Comparison of ENCODE assay signal across 18 cellular contexts in the genomic region with DNA sequence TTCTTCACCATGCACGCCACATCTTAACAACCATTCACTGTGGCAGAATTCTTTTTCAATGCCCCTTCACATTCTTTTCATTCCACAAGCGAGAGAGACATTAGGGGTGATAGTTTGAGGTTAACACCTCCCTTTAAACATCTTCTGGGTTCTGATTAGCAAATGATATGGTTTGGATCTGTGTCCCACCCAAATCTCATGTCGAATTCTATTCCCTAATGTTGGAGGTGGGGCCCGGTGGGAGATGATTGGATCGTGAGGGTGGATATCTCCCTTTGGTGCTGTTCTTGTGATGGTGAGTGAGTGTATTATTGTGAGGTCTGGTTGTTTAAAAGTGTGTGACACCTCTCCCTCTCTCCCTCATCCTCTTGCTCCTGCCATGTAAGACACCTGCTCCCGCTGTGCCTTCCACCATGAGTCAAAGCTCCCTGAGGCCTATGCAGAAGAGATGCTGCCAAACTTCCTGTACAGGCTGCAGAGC. TPM values are rescaled to one million over a fixed set of nuclear protein-coding genes. Genes with fewer than 3 reads are reported as not detected.
DNase-seq lines count a peak whose midpoint lies in the region; ATAC-seq and TF ChIP-seq lines count a peak whose summit lies in the region.
"Had no signal": no experiment of that assay in that cellular context is flagged by ENCODE, and none has a peak within 500 bp of the region (broad histone marks: within the 10 kb centered on the region; RNA-seq: fewer than 3 reads in every experiment).

No MANE protein-coding gene starts in this region.

- H3K4me1 ChIP-seq in endodermal cell (ENCODE audit: control insufficient read depth, insufficient read depth, low read length): peaks cover 3% of the 10 kb centered on the region
- peaks cover 6 to 14% of the 10 kb centered on the region in 2 donors for H3K4me1 ChIP-seq in neuronal stem cell (ENCODE audit: control insufficient read depth in 2 of 2, insufficient read depth in 1 of 2, low read depth in 1 of 2, low read length in 2 of 2)
- H3K4me1 ChIP-seq in MM.1S (ENCODE audit: low read length): no peaks in the 10 kb centered on the region

- H2BK120ac ChIP-seq in neuronal stem cell (ENCODE audit: low read depth, low read length): no peak overlapping the region

- ATAC-seq in activated T-cell treated with anti-CD3 and anti-CD28 coated beads, Interleukin-2, amount 50 U/mL, for 72 hours (replicated peaks in 1 of 2): no peak
- ATAC-seq: left lobe of liver; stimulated activated naive B cell treated with anti-CD40 and anti-IgM and Interleukin-4, amounts not matched to agents 10 μg/mL and 1 μg/mL and 100 μg/mL, for 72 hours had no signal

- H3K14ac ChIP-seq in neuronal stem cell (ENCODE audit: low read length): no peak overlapping the region

- no peak overlapping the region for H2BK5ac ChIP-seq in neuronal stem cell (ENCODE audit: low read length)

- DNase-seq in G401 (ENCODE audit: low spot score) (peak; percentile 80), RPMI7951 (ENCODE audit: low read depth) (peak; percentile 82), endodermal cell (peak; percentile 79), neuronal stem cell (ENCODE audit: low spot score) (peak; percentile 17), hippocampal formation (lab: John Stamatoyannopoulos, UW) (no peak), Ammon's horn (ENCODE audit: low spot score) (no peak), MM.1S (no peak)
- DNase-seq in activated T-cell treated with anti-CD3 and anti-CD28 coated beads, Interleukin-2, amount 50 U/mL, for 72 hours: no peak
- DNase-seq: effector memory CD4-positive, alpha-beta T cell; glutamatergic neuron; NCI-H1048; NCI-H2227 treated with DMSO at 0.1 percent for 48 hours; posterior cingulate gyrus; stimulated activated CD4-positive, alpha-beta T cell treated with anti-CD3 and anti-CD28 coated beads, Interleukin-4, amount 100 ng/mL, for 1 hour; stimulated activated naive B cell treated with anti-CD40 and anti-IgM and Interleukin-4, amounts not matched to agents 10 μg/mL and 1 μg/mL and 100 μg/mL, for 72 hours had no signal

- peak overlapping the region; percentile 37 for H3K27ac Mint-ChIP-seq in endodermal cell
- H3K27ac Mint-ChIP-seq in activated T-cell treated with anti-CD3 and anti-CD28 coated beads, Interleukin-2, amount 50 U/mL, for 72 hours: no peak overlapping the region
- H3K27ac Mint-ChIP-seq: activated naive CD8-positive, alpha-beta T cell; stimulated activated naive B cell treated with anti-CD40 and anti-IgM and Interleukin-4, amounts not matched to agents 10 μg/mL and 1 μg/mL and 100 μg/mL, for 72 hours had no signal

- no peaks in the 10 kb centered on the region for H3F3A ChIP-seq in MM.1S (ENCODE audit: insufficient read depth, low read length)

- peaks cover 12% of the 10 kb centered on the region for H3K4me1 Mint-ChIP-seq in endodermal cell
- H3K4me1 Mint-ChIP-seq in activated T-cell treated with anti-CD3 and anti-CD28 coated beads, Interleukin-2, amount 50 U/mL, for 72 hours (ENCODE audit: low read depth): no peaks in the 10 kb centered on the region
- H3K4me1 Mint-ChIP-seq: stimulated activated naive B cell treated with anti-CD40 and anti-IgM and Interleukin-4, amounts not matched to agents 10 μg/mL and 1 μg/mL and 100 μg/mL, for 72 hours had no signal

- H3K23ac ChIP-seq in neuronal stem cell (ENCODE audit: low read depth, low read length, poor library complexity): no peak overlapping the region

- in situ Hi-C loops in G401 (cut with HindIII; ENCODE audit: low sequenced_read_pairs): no loop called here

- TF ChIP-seq CTCF in endodermal cell (conservative IDR thresholded peaks at IDR 0.05) (no peak), MM.1S (IDR thresholded peaks at IDR 0.05; ENCODE audit: low read length) (no peak)

- H3K4ac ChIP-seq in neuronal stem cell (ENCODE audit: low read length): no peak overlapping the region

- H3K36me3 ChIP-seq in endodermal cell (ENCODE audit: control insufficient read depth, insufficient read depth, low read length): no peaks in the 10 kb centered on the region
- no peaks in the 10 kb centered on the region for H3K36me3 ChIP-seq in neuronal stem cell (replicated peaks in 1 of 2; ENCODE audit: control insufficient read depth in 2 of 2, insufficient read depth in 2 of 2, low read length in 2 of 2)
- no peaks in the 10 kb centered on the region for H3K36me3 ChIP-seq in MM.1S (replicated peaks; ENCODE audit: insufficient read depth, low read length)
- H3K36me3 ChIP-seq: BLaER1 treated with 17β-estradiol and CSF1 and Interleukin-3, amounts not matched to agents 10 nM and 100 nM had no signal

- H3K4me3 ChIP-seq in endodermal cell (ENCODE audit: low read length) (no peak overlapping the region), neuronal stem cell (ENCODE audit: low read length in 2 of 2) (no peak overlapping the region), MM.1S (ENCODE audit: low read length) (no peak overlapping the region)
- H3K4me3 ChIP-seq: BLaER1 treated with 17β-estradiol and CSF1 and Interleukin-3, amounts not matched to agents 10 nM and 100 nM had no signal

- H2AK5ac ChIP-seq in neuronal stem cell (ENCODE audit: low read depth, low read length): no peak overlapping the region

- H3K9me2 ChIP-seq in MM.1S (replicated peaks; ENCODE audit: insufficient read depth, low read length): no peaks in the 10 kb centered on the region

- no peaks in the 10 kb centered on the region for H3K79me2 ChIP-seq in MM.1S (ENCODE audit: low read length)

- no peaks in the 10 kb centered on the region for H3K9me3 Mint-ChIP-seq in endodermal cell
- H3K9me3 Mint-ChIP-seq in activated T-cell treated with anti-CD3 and anti-CD28 coated beads, Interleukin-2, amount 50 U/mL, for 72 hours: no peaks in the 10 kb centered on the region
- H3K9me3 Mint-ChIP-seq: stimulated activated naive B cell treated with anti-CD40 and anti-IgM and Interleukin-4, amounts not matched to agents 10 μg/mL and 1 μg/mL and 100 μg/mL, for 72 hours had no signal

- H4K8ac ChIP-seq in neuronal stem cell (ENCODE audit: low read depth, low read length): no peak overlapping the region

- H2BK12ac ChIP-seq in neuronal stem cell (ENCODE audit: low read length): no peak overlapping the region

- no peak overlapping the region for H3K9ac ChIP-seq in endodermal cell (ENCODE audit: extremely low read depth, low read length, poor library complexity, severe bottlenecking)
- no peak overlapping the region for H3K9ac ChIP-seq in neuronal stem cell (ENCODE audit: low read depth, low read length, poor library complexity)
- H3K9ac ChIP-seq in MM.1S (ENCODE audit: low read length): no peak overlapping the region
- H3K9ac ChIP-seq: BLaER1 treated with 17β-estradiol and CSF1 and Interleukin-3, amounts not matched to agents 10 nM and 100 nM had no signal

- no peak overlapping the region for H2BK15ac ChIP-seq in neuronal stem cell (ENCODE audit: low read length)

- 43 to 68% methylated on average over 1 to 6 of the region's 6 CpGs for WGBS in endodermal cell (ENCODE audit: insufficient coverage in 1 of 2, insufficient read length in 1 of 2), 2 experiments
- whole genome bisulfite sequencing in neuronal stem cell (ENCODE audit: extremely low coverage in 2 of 2, insufficient read length in 2 of 2, insufficient replicate concordance in 1 of 2), 2 donors: no CpG with 5 or more reads among the region's 6 CpGs

- no peaks in the 10 kb centered on the region for H3K36me3 Mint-ChIP-seq in endodermal cell (ENCODE audit: low read depth)
- H3K36me3 Mint-ChIP-seq in activated T-cell treated with anti-CD3 and anti-CD28 coated beads, Interleukin-2, amount 50 U/mL, for 72 hours (ENCODE audit: insufficient read depth in 2 of 2): no peaks in the 10 kb centered on the region
- H3K36me3 Mint-ChIP-seq: activated naive CD8-positive, alpha-beta T cell; stimulated activated naive B cell treated with anti-CD40 and anti-IgM and Interleukin-4, amounts not matched to agents 10 μg/mL and 1 μg/mL and 100 μg/mL, for 72 hours had no signal

- no peak overlapping the region for H3K4me3 Mint-ChIP-seq in endodermal cell
- no peak overlapping the region for H3K4me3 Mint-ChIP-seq in activated T-cell treated with anti-CD3 and anti-CD28 coated beads, Interleukin-2, amount 50 U/mL, for 72 hours
- H3K4me3 Mint-ChIP-seq: activated naive CD8-positive, alpha-beta T cell; stimulated activated naive B cell treated with anti-CD40 and anti-IgM and Interleukin-4, amounts not matched to agents 10 μg/mL and 1 μg/mL and 100 μg/mL, for 72 hours had no signal

- peak overlapping the region; percentile 29 for H3K27ac ChIP-seq in endodermal cell (ENCODE audit: low read depth, low read length)
- H3K27ac ChIP-seq in neuronal stem cell (replicated peaks; ENCODE audit: low read length): peak overlapping the region; percentile 63
- no peak overlapping the region for H3K27ac ChIP-seq in MM.1S (ENCODE audit: low read length)

- H3K18ac ChIP-seq in neuronal stem cell (ENCODE audit: low read length): peak overlapping the region; percentile 68

- no peaks in the 10 kb centered on the region for H3K27me3 Mint-ChIP-seq in endodermal cell (ENCODE audit: insufficient read depth)
- no peaks in the 10 kb centered on the region for H3K27me3 Mint-ChIP-seq in activated T-cell treated with anti-CD3 and anti-CD28 coated beads, Interleukin-2, amount 50 U/mL, for 72 hours (ENCODE audit: low read depth)
- H3K27me3 Mint-ChIP-seq: stimulated activated naive B cell treated with anti-CD40 and anti-IgM and Interleukin-4, amounts not matched to agents 10 μg/mL and 1 μg/mL and 100 μg/mL, for 72 hours had no signal

- H2AFZ ChIP-seq in neuronal stem cell (ENCODE audit: low read length): peak overlapping the region; percentile 57
- H2AFZ ChIP-seq in MM.1S (ENCODE audit: low read length): no peak overlapping the region

- H3K9me3 ChIP-seq in endodermal cell (ENCODE audit: control insufficient read depth, low read length) (no peaks in the 10 kb centered on the region), neuronal stem cell (replicated peaks in 1 of 2; ENCODE audit: control insufficient read depth in 2 of 2, insufficient read depth in 1 of 2, low read depth in 1 of 2, low read length in 2 of 2) (no peaks in the 10 kb centered on the region), MM.1S (replicated peaks; ENCODE audit: insufficient read depth, low read length) (no peaks in the 10 kb centered on the region)
- H3K9me3 ChIP-seq: BLaER1 treated with 17β-estradiol and CSF1 and Interleukin-3, amounts not matched to agents 10 nM and 100 nM had no signal

- H3K79me1 ChIP-seq in neuronal stem cell (ENCODE audit: low read depth, low read length): no peaks in the 10 kb centered on the region

- no peak overlapping the region for H4K91ac ChIP-seq in neuronal stem cell (ENCODE audit: low read depth, low read length, poor library complexity)

- H3K27me3 ChIP-seq in endodermal cell (ENCODE audit: control insufficient read depth, insufficient read depth, low read length, poor library complexity, severe bottlenecking) (no peaks in the 10 kb centered on the region), neuronal stem cell (ENCODE audit: control insufficient read depth in 3 of 3, insufficient read depth in 3 of 3, low read depth in 1 of 3, low read length in 3 of 3) (no peaks in the 10 kb centered on the region), MM.1S (replicated peaks; ENCODE audit: insufficient read depth, low read length) (no peaks in the 10 kb centered on the region)
- H3K27me3 ChIP-seq: BLaER1 treated with 17β-estradiol and CSF1 and Interleukin-3, amounts not matched to agents 10 nM and 100 nM had no signal

- no peaks in the 10 kb centered on the region for H4K20me1 ChIP-seq in MM.1S (ENCODE audit: insufficient read depth, low read length)
- H4K20me1 ChIP-seq: BLaER1 treated with 17β-estradiol and CSF1 and Interleukin-3, amounts not matched to agents 10 nM and 100 nM had no signal

- H3K4me2 ChIP-seq in neuronal stem cell (ENCODE audit: insufficient read depth, low read length, poor library complexity, severe bottlenecking) (peak overlapping the region; percentile 26), MM.1S (ENCODE audit: low read depth, low read length) (no peak overlapping the region)

RNA-seq across cellular contexts. Expression of a gene that starts 46.1 kb away (rescaled TPM):
- total RNA-seq in G401 (2014; rRNA removed; shearing (Covaris generic)): 20.0 and 25.5 TPM in 2 replicates
- 31.3 and 36.8 TPM in 2 replicates for total RNA-seq in RPMI7951 (2014; rRNA removed; shearing (Covaris generic))
- 10 to 100 TPM; 66.6 to 87.5 TPM for total RNA-seq in endodermal cell
- polyA plus RNA-seq in endodermal cell (2013, experiment 1 of 2): 68.8 TPM
- 63.3 TPM for polyA plus RNA-seq in endodermal cell (2013, experiment 2 of 2)
- 53.0 TPM for polyA plus RNA-seq in neuronal stem cell (2013, experiment 1 of 2)
- 52.8 TPM for polyA plus RNA-seq in neuronal stem cell (2013, experiment 2 of 2)
- total RNA-seq in activated T-cell treated with anti-CD3 and anti-CD28 coated beads, Interleukin-2, amount 50 U/mL, for 72 hours: 1 to 10 TPM in 1 of 2 donors, under 1 TPM in 1; 0.67 to 1.5 TPM

Comparison
In these comparisons a context has a peak if more than half of its experiments do, and no peak if none do; other contexts are left out.
1. DNase-seq: peak in G401 (single experiment), RPMI7951 (single experiment), endodermal cell (single experiment) and neuronal stem cell (single experiment); none in hippocampal formation (0 of 2), Ammon's horn (single experiment), activated T-cell treated with anti-CD3 and anti-CD28 coated beads, Interleukin-2, amount 50 U/mL, for 72 hours (0 of 2) and MM.1S (single experiment).